Comparison of ENCODE assay signal across 11 cellular contexts in genomic region chr5:58887721-58888409, GRCh38.
DNase-seq lines count a peak whose midpoint lies in the region; ATAC-seq and TF ChIP-seq lines count a peak whose summit lies in the region.
"Had no signal": no experiment of that assay in that cellular context is flagged by ENCODE, and none has a peak within 500 bp of the region (broad histone marks: within the 10 kb centered on the region; RNA-seq: fewer than 3 reads in every experiment).

No MANE protein-coding gene starts in this region.

- H3K27me3 ChIP-seq in esophagus squamous epithelium: no peaks in the 10 kb centered on the region

- intact Hi-C loops in activated CD4-positive, alpha-beta memory T cell treated with anti-CD3 and anti-CD28 coated beads for 36 hours (cut with micrococcal nuclease): loop anchor here (1.0 to 5.0 kb wide), 3 partner anchors 149 to 299 kb away; no protein-coding TSS in a partner anchor
- intact Hi-C loops in left ventricle myocardium superior (cut with micrococcal nuclease) (loop anchor here (10.0 kb wide), 1 partner anchor 287 kb away; no protein-coding TSS in a partner anchor), esophagus squamous epithelium (cut with DNase I) (loop anchor here (5.0 to 10.0 kb wide), 2 partner anchors 119 to 287 kb away; no protein-coding TSS in a partner anchor)

- no peak for TF ChIP-seq POLR2A in esophagus squamous epithelium (IDR thresholded peaks at IDR 0.05)

- peaks cover 36% of the 10 kb centered on the region for H3K4me1 Mint-ChIP-seq in activated CD4-positive, alpha-beta T cell treated with anti-CD3 and anti-CD28 coated beads, Interleukin-2, amount 10 ng/mL, durations not matched to agents 7 days and 5 days
- peaks cover 47% of the 10 kb centered on the region for H3K4me1 Mint-ChIP-seq in activated CD4-positive, alpha-beta memory T cell treated with anti-CD3 and anti-CD28 coated beads for 36 hours (ENCODE audit: low read depth)
- peaks cover 16% of the 10 kb centered on the region for H3K4me1 Mint-ChIP-seq in stimulated activated memory B cell treated with anti-CD40 and anti-IgM and Interleukin-4, amounts not matched to agents 10 μg/mL and 1 μg/mL and 100 μg/mL, for 72 hours

- CTCF ChIA-PET in activated CD4-positive, alpha-beta T cell treated with anti-CD3 and anti-CD28 coated beads, Interleukin-2, amount 10 ng/mL, durations not matched to agents 7 days and 5 days (lab: Charles Lee): interaction anchor here (1.0 to 2.9 kb wide), 6 partner anchors 10 to 300 kb away, joined by 3 to 13 read pairs (median 6); no protein-coding TSS in a partner anchor
- CTCF ChIA-PET in activated CD4-positive, alpha-beta memory T cell treated with anti-CD3 and anti-CD28 coated beads for 36 hours (lab: Charles Lee): interaction anchor here (0.6 to 3.4 kb wide), 18 partner anchors 8 to 348 kb away, joined by 3 to 57 read pairs (median 9); no protein-coding TSS in a partner anchor

- peaks cover 0 to 14% (median 0%) of the 10 kb centered on the region in 3 donors for H3K4me1 ChIP-seq in esophagus squamous epithelium

- ATAC-seq in left ventricle myocardium superior (peak; percentile 72), GM21576 (IDR thresholded peaks at IDR 0.05; ENCODE audit: unreplicated experiment) (no peak)
- ATAC-seq in stimulated activated memory B cell treated with anti-CD40 and anti-IgM and Interleukin-4, amounts not matched to agents 10 μg/mL and 1 μg/mL and 100 μg/mL, for 72 hours: no peak

- WGBS in esophagus squamous epithelium, 2 donors: 63 to 64% methylated on average over 5 to 7 of the region's 7 CpGs

- POLR2A ChIA-PET in activated CD4-positive, alpha-beta T cell treated with anti-CD3 and anti-CD28 coated beads, Interleukin-2, amount 10 ng/mL, durations not matched to agents 7 days and 5 days (lab: Charles Lee): no interaction called here
- POLR2A ChIA-PET in activated CD4-positive, alpha-beta memory T cell treated with anti-CD3 and anti-CD28 coated beads for 36 hours (lab: Charles Lee): no interaction called here

- H3K27ac ChIP-seq in esophagus squamous epithelium: peak overlapping the region in 2 of 4 donors; percentile 7 to 40

- no peak overlapping the region for H3K4me3 Mint-ChIP-seq in activated CD4-positive, alpha-beta T cell treated with anti-CD3 and anti-CD28 coated beads, Interleukin-2, amount 10 ng/mL, durations not matched to agents 7 days and 5 days
- H3K4me3 Mint-ChIP-seq in activated CD4-positive, alpha-beta memory T cell treated with anti-CD3 and anti-CD28 coated beads for 36 hours: peak overlapping the region; percentile 10
- no peak overlapping the region for H3K4me3 Mint-ChIP-seq in stimulated activated memory B cell treated with anti-CD40 and anti-IgM and Interleukin-4, amounts not matched to agents 10 μg/mL and 1 μg/mL and 100 μg/mL, for 72 hours

- no peaks in the 10 kb centered on the region for H3K9me3 ChIP-seq in esophagus squamous epithelium

- no peaks in the 10 kb centered on the region for H3K9me3 Mint-ChIP-seq in activated CD4-positive, alpha-beta T cell treated with anti-CD3 and anti-CD28 coated beads, Interleukin-2, amount 10 ng/mL, durations not matched to agents 7 days and 5 days
- H3K9me3 Mint-ChIP-seq in activated CD4-positive, alpha-beta memory T cell treated with anti-CD3 and anti-CD28 coated beads for 36 hours: no peaks in the 10 kb centered on the region
- H3K9me3 Mint-ChIP-seq in stimulated activated memory B cell treated with anti-CD40 and anti-IgM and Interleukin-4, amounts not matched to agents 10 μg/mL and 1 μg/mL and 100 μg/mL, for 72 hours: peaks cover 5% of the 10 kb centered on the region

- DNase-seq in activated CD4-positive, alpha-beta T cell treated with anti-CD3 and anti-CD28 coated beads, Interleukin-2, amount 10 ng/mL, durations not matched to agents 7 days and 5 days: peak; percentile 15
- DNase-seq in activated CD4-positive, alpha-beta T cell treated with anti-CD3 and anti-CD28 coated beads, Interleukin-2, amount 50 U/mL, for 4 hours: no peak
- DNase-seq in activated CD4-positive, alpha-beta memory T cell treated with anti-CD3 and anti-CD28 coated beads for 36 hours: peak; percentile 47
- DNase-seq in left ventricle myocardium superior (peak; percentile 70), esophagus squamous epithelium (lab: John Stamatoyannopoulos, UW) (no peak), NCI-H1694 (lab: John Stamatoyannopoulos, UW) (no peak)
- DNase-seq: ACHN, DND-41, NCI-H1436 treated with DMSO at 0.1 percent for 48 hours had no signal

- no peak overlapping the region for H3K4me3 ChIP-seq in esophagus squamous epithelium

- no peak for TF ChIP-seq CTCF in esophagus squamous epithelium (IDR thresholded peaks at IDR 0.05)

- H3K27me3 Mint-ChIP-seq in activated CD4-positive, alpha-beta T cell treated with anti-CD3 and anti-CD28 coated beads, Interleukin-2, amount 10 ng/mL, durations not matched to agents 7 days and 5 days: peaks cover 7% of the 10 kb centered on the region
- peaks cover 5% of the 10 kb centered on the region for H3K27me3 Mint-ChIP-seq in activated CD4-positive, alpha-beta memory T cell treated with anti-CD3 and anti-CD28 coated beads for 36 hours
- H3K27me3 Mint-ChIP-seq in stimulated activated memory B cell treated with anti-CD40 and anti-IgM and Interleukin-4, amounts not matched to agents 10 μg/mL and 1 μg/mL and 100 μg/mL, for 72 hours: peaks cover 38% of the 10 kb centered on the region

- no peaks in the 10 kb centered on the region for H3K36me3 ChIP-seq in esophagus squamous epithelium

- peak overlapping the region; percentile 55 for H3K27ac Mint-ChIP-seq in activated CD4-positive, alpha-beta T cell treated with anti-CD3 and anti-CD28 coated beads, Interleukin-2, amount 10 ng/mL, durations not matched to agents 7 days and 5 days
- H3K27ac Mint-ChIP-seq in activated CD4-positive, alpha-beta memory T cell treated with anti-CD3 and anti-CD28 coated beads for 36 hours: peak overlapping the region; percentile 63
- peak overlapping the region; percentile 16 for H3K27ac Mint-ChIP-seq in stimulated activated memory B cell treated with anti-CD40 and anti-IgM and Interleukin-4, amounts not matched to agents 10 μg/mL and 1 μg/mL and 100 μg/mL, for 72 hours

- H3K36me3 Mint-ChIP-seq in activated CD4-positive, alpha-beta T cell treated with anti-CD3 and anti-CD28 coated beads, Interleukin-2, amount 10 ng/mL, durations not matched to agents 7 days and 5 days (ENCODE audit: low read depth): no peaks in the 10 kb centered on the region
- no peaks in the 10 kb centered on the region for H3K36me3 Mint-ChIP-seq in activated CD4-positive, alpha-beta memory T cell treated with anti-CD3 and anti-CD28 coated beads for 36 hours
- no peaks in the 10 kb centered on the region for H3K36me3 Mint-ChIP-seq in stimulated activated memory B cell treated with anti-CD40 and anti-IgM and Interleukin-4, amounts not matched to agents 10 μg/mL and 1 μg/mL and 100 μg/mL, for 72 hours

Comparison
In these comparisons a context has a peak if more than half of its experiments do, and no peak if none do; other contexts are left out.
1. DNase-seq: peak in activated CD4-positive, alpha-beta T cell treated with anti-CD3 and anti-CD28 coated beads, Interleukin-2, amount 10 ng/mL, durations not matched to agents 7 days and 5 days (single experiment), activated CD4-positive, alpha-beta memory T cell treated with anti-CD3 and anti-CD28 coated beads for 36 hours (single experiment) and left ventricle myocardium superior (single experiment); none in activated CD4-positive, alpha-beta T cell treated with anti-CD3 and anti-CD28 coated beads, Interleukin-2, amount 50 U/mL, for 4 hours (0 of 2), esophagus squamous epithelium (single experiment) and NCI-H1694 (single experiment).
2. Peak in every context shown above with its lines, with median percentiles within 50 percentile points of each other: H3K27ac Mint-ChIP-seq.